In genomic region chr16:19705843-19706242, GRCh38 we compare ENCODE assay signal across 24 cellular contexts. TPM values are rescaled to one million over a fixed set of nuclear protein-coding genes. Genes with fewer than 3 reads are reported as not detected.
DNase-seq lines count a peak whose midpoint lies in the region; FAIRE-seq and TF ChIP-seq lines count a peak whose summit lies in the region.
"Had no signal": no experiment of that assay in that cellular context is flagged by ENCODE, and none has a peak within 500 bp of the region (broad histone marks: within the 10 kb centered on the region; RNA-seq: fewer than 3 reads in every experiment).

No MANE protein-coding gene starts in this region.

- H3K36me3 Mint-ChIP-seq in HFFc6 (ENCODE audit: low read depth), result peaks cover 34% of the 10 kb centered on the region

- TF ChIP-seq CTCF in HFFc6 (IDR thresholded peaks at IDR 0.05) (no peak), kidney (IDR thresholded peaks at IDR 0.05; ENCODE audit: borderline replicate concordance, extremely low read depth, insufficient read depth) (no peak)

- peaks cover 3% of the 10 kb centered on the region; the same call in 1 of the 2 replicates for H3K27me3 Mint-ChIP-seq in HFFc6 (ENCODE audit: insufficient read depth)
- H3K27me3 Mint-ChIP-seq: activated B cell treated with CpG ODN at 0.5 μM for 24 hours; memory B cell; stimulated activated memory B cell treated with anti-CD40 and anti-IgM and Interleukin-4, amounts not matched to agents 10 μg/mL and 1 μg/mL and 100 μg/mL, for 72 hours had no signal

- H3K9me3 Mint-ChIP-seq in HFFc6, result no peaks in the 10 kb centered on the region
- H3K9me3 Mint-ChIP-seq: activated B cell treated with CpG ODN at 0.5 μM for 24 hours; activated T-helper 2 cell treated with anti-CD3 and anti-CD28 coated beads, Interferon-gamma antibody, Interleukin-2, Interleukin-4, amounts not matched to agents 10 μg/mL and 5 μg/mL and 100 μg/mL, durations not matched to agents 14 hours and 24 hours and 36 hours; memory B cell; stimulated activated memory B cell treated with anti-CD40 and anti-IgM and Interleukin-4, amounts not matched to agents 10 μg/mL and 1 μg/mL and 100 μg/mL, for 72 hours had no signal

- H3K9me3 ChIP-seq in kidney (ENCODE audit: control insufficient read depth in 1 of 2, low read length in 2 of 2) (no peaks in the 10 kb centered on the region), skeletal muscle tissue (ENCODE audit: control insufficient read depth in 3 of 3, low read length in 3 of 3) (no peaks in the 10 kb centered on the region)

- no peak for DNase-seq in HFFc6
- peak; percentile 18 for DNase-seq in kidney
- no peak for DNase-seq in LoVo (ENCODE audit: low spot score)
- no peak for DNase-seq in NOMO-1 treated with dmso at 0.1 percent for 144 hours (lab: John Stamatoyannopoulos, UW; ENCODE audit: unreplicated experiment)
- no peak for DNase-seq in T-helper 1 cell
- DNase-seq in NK-92 treated with Interleukin-12 subunit alpha and Interleukin-12 subunit beta, amount 100 ng/mL, for 24 hours (lab: John Stamatoyannopoulos, UW), result no peak
- DNase-seq: activated B cell treated with CpG ODN at 0.5 μM for 24 hours; activated CD4-positive, alpha-beta T cell treated with anti-CD3 and anti-CD28 coated beads, Interleukin-2, amount 50 U/mL, for 4 hours; brain microvascular endothelial cell; NCI-H1048; NCI-H1694 treated with DMSO at 0.1 percent for 48 hours; NCI-H526 treated with DMSO at 0.1 percent for 48 hours; nucleus accumbens; stimulated activated CD4-positive, alpha-beta T cell treated with anti-CD3 and anti-CD28 coated beads, Interleukin-4, amount 100 ng/mL, for 1 hour; T1000 had no signal

- no peaks in the 10 kb centered on the region for H3K27me3 ChIP-seq in skeletal muscle tissue (ENCODE audit: control insufficient read depth in 3 of 3, insufficient read depth in 3 of 3, low read length in 3 of 3)
- H3K27me3 ChIP-seq: brain microvascular endothelial cell had no signal

- no peaks in the 10 kb centered on the region for H3K4me1 ChIP-seq in kidney (ENCODE audit: control insufficient read depth in 1 of 2, insufficient read depth in 1 of 2, low read depth in 1 of 2, low read length in 2 of 2)
- peaks cover 13 to 36% (median 35%) of the 10 kb centered on the region in 3 donors for H3K4me1 ChIP-seq in skeletal muscle tissue (ENCODE audit: control insufficient read depth in 3 of 3, insufficient read depth in 3 of 3, low read length in 3 of 3)

- intact Hi-C loops in kidney (cut with DNase I), result no loop called here

- H3K9ac ChIP-seq in kidney (ENCODE audit: low read length in 2 of 2) (no peak overlapping the region), skeletal muscle tissue (ENCODE audit: low read depth in 1 of 3, low read length in 3 of 3) (no peak overlapping the region)

- H3K27ac Mint-ChIP-seq in HFFc6, result 0 out of 2 replicates have a peak overlapping the region, but pooled peaks have one; percentile 48
- H3K27ac Mint-ChIP-seq: activated B cell treated with CpG ODN at 0.5 μM for 24 hours; activated T-helper 2 cell treated with anti-CD3 and anti-CD28 coated beads, Interferon-gamma antibody, Interleukin-2, Interleukin-4, amounts not matched to agents 10 μg/mL and 5 μg/mL and 100 μg/mL, durations not matched to agents 14 hours and 24 hours and 36 hours; memory B cell; stimulated activated memory B cell treated with anti-CD40 and anti-IgM and Interleukin-4, amounts not matched to agents 10 μg/mL and 1 μg/mL and 100 μg/mL, for 72 hours had no signal

- H3K36me3 ChIP-seq in kidney (ENCODE audit: control insufficient read depth in 1 of 2, insufficient read depth in 2 of 2, low read length in 2 of 2) (peaks cover 7 to 34% of the 10 kb centered on the region in 2 donors), skeletal muscle tissue (ENCODE audit: control insufficient read depth in 3 of 3, insufficient read depth in 3 of 3, low read length in 3 of 3) (peaks cover 38 to 48% (median 38%) of the 10 kb centered on the region in 3 donors)

- no peak overlapping the region for H3K4me3 ChIP-seq in kidney (ENCODE audit: low read length in 2 of 2)
- no peak overlapping the region for H3K4me3 ChIP-seq in skeletal muscle tissue (ENCODE audit: low read length in 3 of 3)
- H3K4me3 ChIP-seq: GM12878 had no signal

- no peak overlapping the region for H3K4me3 Mint-ChIP-seq in HFFc6
- H3K4me3 Mint-ChIP-seq: activated B cell treated with CpG ODN at 0.5 μM for 24 hours; CD14-positive monocyte; memory B cell; stimulated activated memory B cell treated with anti-CD40 and anti-IgM and Interleukin-4, amounts not matched to agents 10 μg/mL and 1 μg/mL and 100 μg/mL, for 72 hours had no signal

- no peak for FAIRE-seq in kidney (lab: Jason Lieb, UNC)
- FAIRE-seq: colon, GM12878, H54 had no signal

- H3K27ac ChIP-seq in angular gyrus (ENCODE audit: low read depth, low read length) (peak overlapping the region; percentile 9), kidney (ENCODE audit: low read depth in 2 of 2, low read length in 2 of 2) (no peak overlapping the region), skeletal muscle tissue (ENCODE audit: low read depth, low read length) (peak overlapping the region; percentile 69)

- peaks cover 20% of the 10 kb centered on the region for H3K4me1 Mint-ChIP-seq in HFFc6 (ENCODE audit: low read depth)
- H3K4me1 Mint-ChIP-seq: activated B cell treated with CpG ODN at 0.5 μM for 24 hours; stimulated activated memory B cell treated with anti-CD40 and anti-IgM and Interleukin-4, amounts not matched to agents 10 μg/mL and 1 μg/mL and 100 μg/mL, for 72 hours had no signal

RNA-seq across cellular contexts. Expression of gene KNOP1, which starts 12.2 kb away (rescaled TPM):
- total RNA-seq in HFFc6 (2021; fragmentation: NEBNext Ultra II Directional; extraction: Animal tissue kit (Norgen Biotek cat#: 25700)), result 10 to 100 TPM; 11.0 to 16.3 (median 13.9) TPM
- 17.9 TPM for total RNA-seq in kidney
- polyA plus RNA-seq in kidney (ENCODE audit: insufficient read depth, low read depth, low replicate concordance), result 10.2 TPM
- 11.5 TPM for total RNA-seq in skeletal muscle tissue

RNA-seq across cellular contexts. Expression of gene IQCK, which starts 12.2 kb away (rescaled TPM):
- total RNA-seq in HFFc6 (2021; fragmentation: NEBNext Ultra II Directional; extraction: Animal tissue kit (Norgen Biotek cat#: 25700)), result 1 to 10 TPM; 2.2 to 5.0 (median 2.8) TPM
- total RNA-seq in kidney, result 38.1 TPM
- 35.4 TPM for polyA plus RNA-seq in kidney (ENCODE audit: insufficient read depth, low read depth, low replicate concordance)
- 10.4 TPM for total RNA-seq in skeletal muscle tissue

Comparison
In these comparisons a context has a peak if more than half of its experiments do, and no peak if none do; other contexts are left out.
1. H3K27ac ChIP-seq: peak in angular gyrus (single experiment) and skeletal muscle tissue (single experiment); none in kidney (0 of 2).